Comparison of ENCODE assay signal across 1 cellular context in genomic region chr2:231462729-231463465, GRCh38.
TF ChIP-seq lines count a peak whose summit lies in the region.

No MANE protein-coding gene starts in this region.

TF ChIP-seq in GM23338, 12 proteins besides CTCF, POLR2A, EP300 and RAD21 (continued from another document):
- no peak for TF ChIP-seq REST (IDR thresholded peaks at IDR 0.05; ENCODE audit: unreplicated experiment)
